ENCODE assay signal across 13 cellular contexts in genomic region chr22:21984793-21985192, GRCh38. TPM values are rescaled to one million over a fixed set of nuclear protein-coding genes. Genes with fewer than 3 reads are reported as not detected.
DNase-seq lines count a peak whose midpoint lies in the region; ATAC-seq and TF ChIP-seq lines count a peak whose summit lies in the region.
"Had no signal": no experiment of that assay in that cellular context is flagged by ENCODE, and none has a peak within 500 bp of the region (broad histone marks: within the 10 kb centered on the region; RNA-seq: fewer than 3 reads in every experiment).

No MANE protein-coding gene starts in this region.

- CTCF ChIA-PET in OCI-LY7 (lab: Charles Lee; ENCODE audit: unreplicated experiment): no interaction called here

- TF ChIP-seq CTCF in OCI-LY7 (conservative IDR thresholded peaks at IDR 0.05; ENCODE audit: low read length) (peak; percentile 65), fibroblast of lung (conservative IDR thresholded peaks at IDR 0.05 in 1 of 2, IDR thresholded peaks at IDR 0.05 in 1 of 2; ENCODE audit: low read depth in 1 of 2, low read length in 2 of 2) (peak; percentile 25 to 50), spleen (IDR thresholded peaks at IDR 0.05 in 8 of 11, conservative IDR thresholded peaks at IDR 0.05 in 3 of 11) (peak in 3 of 11 experiments; percentile 6 to 17 (median 11))

- H3K27ac Mint-ChIP-seq in activated T-cell treated with anti-CD3 and anti-CD28 coated beads, Interleukin-2, amount 50 U/mL, for 72 hours: no peak overlapping the region
- H3K27ac Mint-ChIP-seq in stimulated activated effector memory CD8-positive, alpha-beta T cell treated with anti-CD3 and anti-CD28 coated beads, Interleukin-12 subunit alpha, Interleukin-12 subunit beta, amount 100 ng/mL, for 72 hours: no peak overlapping the region
- H3K27ac Mint-ChIP-seq: CD8-positive, alpha-beta T cell; stimulated activated naive CD8-positive, alpha-beta T cell treated with anti-CD3 and anti-CD28 coated beads, Interleukin-15, amount 100 ng/mL, for 72 hours had no signal

- H4K20me1 ChIP-seq in OCI-LY7 (ENCODE audit: insufficient read depth, low read length) (peaks cover 4% of the 10 kb centered on the region; the same call in 1 of the 2 replicates), fibroblast of lung (ENCODE audit: control insufficient read depth, extremely low read depth, insufficient read depth, low read length) (no peaks in the 10 kb centered on the region)

- H3K9me2 ChIP-seq in OCI-LY7 (ENCODE audit: insufficient read depth, low read length): no peaks in the 10 kb centered on the region

- no TSS peak for BruUV-seq in OCI-LY7 (replicated peaks; lab: Mats Ljungman, UMichigan)

- ATAC-seq in activated T-cell treated with anti-CD3 and anti-CD28 coated beads, Interleukin-2, amount 50 U/mL, for 72 hours (replicated peaks in 1 of 2): no peak
- ATAC-seq in GM21367 (IDR thresholded peaks at IDR 0.05; ENCODE audit: unreplicated experiment): no peak
- ATAC-seq in stimulated activated effector memory CD8-positive, alpha-beta T cell treated with anti-CD3 and anti-CD28 coated beads, Interleukin-12 subunit alpha, Interleukin-12 subunit beta, amount 100 ng/mL, for 72 hours: no peak
- ATAC-seq: CD8-positive, alpha-beta T cell; psoas muscle; stimulated activated naive CD8-positive, alpha-beta T cell treated with anti-CD3 and anti-CD28 coated beads, Interleukin-15, amount 100 ng/mL, for 72 hours had no signal

- H3K27me3 Mint-ChIP-seq in activated T-cell treated with anti-CD3 and anti-CD28 coated beads, Interleukin-2, amount 50 U/mL, for 72 hours (ENCODE audit: low read depth): peaks cover 10% of the 10 kb centered on the region
- H3K27me3 Mint-ChIP-seq: stimulated activated naive CD8-positive, alpha-beta T cell treated with anti-CD3 and anti-CD28 coated beads, Interleukin-15, amount 100 ng/mL, for 72 hours had no signal

- H3K4me1 ChIP-seq in OCI-LY7 (ENCODE audit: insufficient read depth, low read length, poor library complexity, severe bottlenecking): peaks cover 14% of the 10 kb centered on the region
- peaks cover 3% of the 10 kb centered on the region for H3K4me1 ChIP-seq in fibroblast of lung (ENCODE audit: control insufficient read depth, extremely low read depth, insufficient read depth, low read length)
- H3K4me1 ChIP-seq in spleen: peaks cover 17 to 37% (median 31%) of the 10 kb centered on the region in 6 donors

- POLR2A ChIA-PET in OCI-LY7 (lab: Charles Lee): interaction anchor here (0.6 kb wide), 1 partner anchor 20 kb away, joined by 4 read pairs; no protein-coding TSS in a partner anchor

- intact Hi-C loops in OCI-LY7 (cut with micrococcal nuclease; ENCODE audit: unreplicated experiment): no loop called here
- intact Hi-C loops in spleen (cut with DNase I; ENCODE audit: low total_unique reads): no loop called here

- H3K9me3 ChIP-seq in OCI-LY7 (ENCODE audit: low read length): no peaks in the 10 kb centered on the region
- H3K9me3 ChIP-seq in fibroblast of lung (ENCODE audit: control insufficient read depth, insufficient read depth, low read depth, low read length): no peaks in the 10 kb centered on the region
- no peaks in the 10 kb centered on the region for H3K9me3 ChIP-seq in spleen
- H3K9me3 ChIP-seq: psoas muscle had no signal

- no peak overlapping the region for H3K4me2 ChIP-seq in OCI-LY7 (ENCODE audit: low read length)
- no peak overlapping the region for H3K4me2 ChIP-seq in fibroblast of lung (ENCODE audit: extremely low read depth, insufficient read depth, low read length)

- 59 to 68% (median 64%) methylated on average over 7 of the region's 7 CpGs for WGBS in spleen, 5 donors

- no peak for TF ChIP-seq POLR2A in spleen (IDR thresholded peaks at IDR 0.05)

- no peaks in the 10 kb centered on the region for H3K9me3 Mint-ChIP-seq in activated T-cell treated with anti-CD3 and anti-CD28 coated beads, Interleukin-2, amount 50 U/mL, for 72 hours
- no peaks in the 10 kb centered on the region for H3K9me3 Mint-ChIP-seq in stimulated activated effector memory CD8-positive, alpha-beta T cell treated with anti-CD3 and anti-CD28 coated beads, Interleukin-12 subunit alpha, Interleukin-12 subunit beta, amount 100 ng/mL, for 72 hours
- H3K9me3 Mint-ChIP-seq: CD8-positive, alpha-beta T cell; stimulated activated naive CD8-positive, alpha-beta T cell treated with anti-CD3 and anti-CD28 coated beads, Interleukin-15, amount 100 ng/mL, for 72 hours had no signal

- H2AFZ ChIP-seq in OCI-LY7 (ENCODE audit: low read length) (no peak overlapping the region), fibroblast of lung (ENCODE audit: low read length) (no peak overlapping the region)

- no peak overlapping the region for H3K27ac ChIP-seq in OCI-LY7 (ENCODE audit: low read depth, low read length, poor library complexity, severe bottlenecking)
- H3K27ac ChIP-seq in fibroblast of lung (ENCODE audit: insufficient read depth, low read length): no peak overlapping the region
- no peak overlapping the region for H3K27ac ChIP-seq in spleen
- H3K27ac ChIP-seq: psoas muscle had no signal

- no peak for DNase-seq in activated T-cell treated with anti-CD3 and anti-CD28 coated beads, Interleukin-2, amount 50 U/mL, for 72 hours
- DNase-seq in activated T-cell treated with anti-CD3 and anti-CD28 coated beads, Interleukin-2, amount 50 U/mL, for 1 hour: no peak
- DNase-seq in OCI-LY7 (ENCODE audit: low spot score) (peak; percentile 9), fibroblast of lung (ENCODE audit: low read depth in 2 of 2) (peak in 1 of 2 donors; percentile 16), spleen (peak; percentile 68), NCI-H187 treated with DMSO at 0.1 percent for 48 hours (lab: John Stamatoyannopoulos, UW) (no peak)
- DNase-seq in stimulated activated effector memory CD8-positive, alpha-beta T cell treated with anti-CD3 and anti-CD28 coated beads, Interleukin-12 subunit alpha, Interleukin-12 subunit beta, amount 100 ng/mL, for 72 hours (ENCODE audit: low spot score in 2 of 2): no peak
- DNase-seq: activated CD4-positive, alpha-beta T cell treated with anti-CD3 and anti-CD28 coated beads for 48 hours; CD8-positive, alpha-beta T cell; effector CD4-positive, alpha-beta T cell; psoas muscle; stimulated activated naive CD8-positive, alpha-beta T cell treated with anti-CD3 and anti-CD28 coated beads, Interleukin-15, amount 100 ng/mL, for 72 hours had no signal

- H3K4me3 Mint-ChIP-seq in activated T-cell treated with anti-CD3 and anti-CD28 coated beads, Interleukin-2, amount 50 U/mL, for 72 hours: peak overlapping the region; percentile 13 to 19
- H3K4me3 Mint-ChIP-seq in stimulated activated effector memory CD8-positive, alpha-beta T cell treated with anti-CD3 and anti-CD28 coated beads, Interleukin-12 subunit alpha, Interleukin-12 subunit beta, amount 100 ng/mL, for 72 hours: no peak overlapping the region

- H3K4me3 ChIP-seq in OCI-LY7 (ENCODE audit: low read depth, low read length, poor library complexity, severe bottlenecking) (no peak overlapping the region), fibroblast of lung (replicated peaks in 1 of 4; ENCODE audit: control extremely low read depth in 1 of 4, insufficient read depth in 1 of 4, low read depth in 3 of 4, low read length in 4 of 4) (no peak overlapping the region), spleen (no peak overlapping the region)
- H3K4me3 ChIP-seq: psoas muscle had no signal

- no peaks in the 10 kb centered on the region for H3K36me3 Mint-ChIP-seq in activated T-cell treated with anti-CD3 and anti-CD28 coated beads, Interleukin-2, amount 50 U/mL, for 72 hours (ENCODE audit: insufficient read depth in 2 of 2)
- peaks cover 6% of the 10 kb centered on the region for H3K36me3 Mint-ChIP-seq in stimulated activated effector memory CD8-positive, alpha-beta T cell treated with anti-CD3 and anti-CD28 coated beads, Interleukin-12 subunit alpha, Interleukin-12 subunit beta, amount 100 ng/mL, for 72 hours

- H3K27me3 ChIP-seq in fibroblast of lung (ENCODE audit: control insufficient read depth, insufficient read depth, low read length) (peaks cover 8% of the 10 kb centered on the region), spleen (replicated peaks in 1 of 7) (no peaks in the 10 kb centered on the region)

- no peak overlapping the region for H3K9ac ChIP-seq in fibroblast of lung (ENCODE audit: insufficient read depth, low read length)

- H3K36me3 ChIP-seq in OCI-LY7 (ENCODE audit: insufficient read depth, low read length) (no peaks in the 10 kb centered on the region), fibroblast of lung (ENCODE audit: control insufficient read depth, insufficient read depth, low read length) (no peaks in the 10 kb centered on the region), spleen (peaks cover 0 to 6% (median 0%) of the 10 kb centered on the region in 6 donors)

- H3K4me1 Mint-ChIP-seq in activated T-cell treated with anti-CD3 and anti-CD28 coated beads, Interleukin-2, amount 50 U/mL, for 72 hours (ENCODE audit: low read depth): peaks cover 23% of the 10 kb centered on the region
- peaks cover 18% of the 10 kb centered on the region for H3K4me1 Mint-ChIP-seq in stimulated activated effector memory CD8-positive, alpha-beta T cell treated with anti-CD3 and anti-CD28 coated beads, Interleukin-12 subunit alpha, Interleukin-12 subunit beta, amount 100 ng/mL, for 72 hours

- peaks cover 21% of the 10 kb centered on the region for H3K79me2 ChIP-seq in OCI-LY7 (ENCODE audit: insufficient read depth, low read depth, low read length)
- peaks cover 23% of the 10 kb centered on the region for H3K79me2 ChIP-seq in fibroblast of lung (ENCODE audit: control insufficient read depth, insufficient read depth, low read length)

RNA-seq across cellular contexts. Expression of gene TOP3B, which starts 2.2 kb away (rescaled TPM):
- total RNA-seq in activated T-cell treated with anti-CD3 and anti-CD28 coated beads, Interleukin-2, amount 50 U/mL, for 72 hours: 10 to 100 TPM; 29.6 to 33.2 TPM
- 65.6 and 82.6 TPM in 2 replicates for total RNA-seq in OCI-LY7 (2014; rRNA removed; shearing (Covaris generic))
- total RNA-seq in OCI-LY7 (2022): 98.7 and 101 TPM in 2 replicates
- total RNA-seq in fibroblast of lung: 16.5 and 18.2 TPM in 2 replicates
- polyA plus RNA-seq in fibroblast of lung: 7.4 and 9.6 TPM in 2 replicates
- polyA plus RNA-seq in fibroblast of lung (2012): 9.7 and 14.0 TPM in 2 replicates
- polyA minus RNA-seq in fibroblast of lung (ENCODE audit: low replicate concordance): 23.9 and 26.0 TPM in 2 replicates
- total RNA-seq in spleen: 10 to 100 TPM; 44.8 to 66.4 (median 55.4) TPM
- polyA plus RNA-seq in spleen: 10 to 100 TPM; 12.6 to 23.5 (median 19.5) TPM

RNA-seq across cellular contexts. Expression of gene PPM1F, which starts 32.1 kb away (rescaled TPM):
- 10 to 100 TPM; 13.0 to 21.8 TPM for total RNA-seq in activated T-cell treated with anti-CD3 and anti-CD28 coated beads, Interleukin-2, amount 50 U/mL, for 72 hours
- 21.7 and 35.4 TPM in 2 replicates for total RNA-seq in OCI-LY7 (2014; rRNA removed; shearing (Covaris generic))
- 27.2 and 29.7 TPM in 2 replicates for total RNA-seq in OCI-LY7 (2022)
- 24.7 and 37.0 TPM in 2 replicates for total RNA-seq in fibroblast of lung
- polyA plus RNA-seq in fibroblast of lung: 12.5 and 19.0 TPM in 2 replicates
- 17.7 and 30.6 TPM in 2 replicates for polyA plus RNA-seq in fibroblast of lung (2012)
- polyA minus RNA-seq in fibroblast of lung (ENCODE audit: low replicate concordance): 23.5 and 40.0 TPM in 2 replicates
- 100 to 1,000 TPM in 1 of 7 donors, 10 to 100 TPM in 6; 63.4 to 103 (median 87.8) TPM for total RNA-seq in spleen
- 10 to 100 TPM; 13.6 to 37.2 (median 14.0) TPM for polyA plus RNA-seq in spleen

Comparison
In these comparisons a context has a peak if more than half of its experiments do, and no peak if none do; other contexts are left out.
1. DNase-seq: peak in OCI-LY7 (single experiment) and spleen (single experiment); none in activated T-cell treated with anti-CD3 and anti-CD28 coated beads, Interleukin-2, amount 50 U/mL, for 72 hours (0 of 2), activated T-cell treated with anti-CD3 and anti-CD28 coated beads, Interleukin-2, amount 50 U/mL, for 1 hour (single experiment), NCI-H187 treated with DMSO at 0.1 percent for 48 hours (single experiment) and stimulated activated effector memory CD8-positive, alpha-beta T cell treated with anti-CD3 and anti-CD28 coated beads, Interleukin-12 subunit alpha, Interleukin-12 subunit beta, amount 100 ng/mL, for 72 hours (0 of 2).